8 cellular contexts compared by ENCODE assay signal in the genomic region with DNA sequence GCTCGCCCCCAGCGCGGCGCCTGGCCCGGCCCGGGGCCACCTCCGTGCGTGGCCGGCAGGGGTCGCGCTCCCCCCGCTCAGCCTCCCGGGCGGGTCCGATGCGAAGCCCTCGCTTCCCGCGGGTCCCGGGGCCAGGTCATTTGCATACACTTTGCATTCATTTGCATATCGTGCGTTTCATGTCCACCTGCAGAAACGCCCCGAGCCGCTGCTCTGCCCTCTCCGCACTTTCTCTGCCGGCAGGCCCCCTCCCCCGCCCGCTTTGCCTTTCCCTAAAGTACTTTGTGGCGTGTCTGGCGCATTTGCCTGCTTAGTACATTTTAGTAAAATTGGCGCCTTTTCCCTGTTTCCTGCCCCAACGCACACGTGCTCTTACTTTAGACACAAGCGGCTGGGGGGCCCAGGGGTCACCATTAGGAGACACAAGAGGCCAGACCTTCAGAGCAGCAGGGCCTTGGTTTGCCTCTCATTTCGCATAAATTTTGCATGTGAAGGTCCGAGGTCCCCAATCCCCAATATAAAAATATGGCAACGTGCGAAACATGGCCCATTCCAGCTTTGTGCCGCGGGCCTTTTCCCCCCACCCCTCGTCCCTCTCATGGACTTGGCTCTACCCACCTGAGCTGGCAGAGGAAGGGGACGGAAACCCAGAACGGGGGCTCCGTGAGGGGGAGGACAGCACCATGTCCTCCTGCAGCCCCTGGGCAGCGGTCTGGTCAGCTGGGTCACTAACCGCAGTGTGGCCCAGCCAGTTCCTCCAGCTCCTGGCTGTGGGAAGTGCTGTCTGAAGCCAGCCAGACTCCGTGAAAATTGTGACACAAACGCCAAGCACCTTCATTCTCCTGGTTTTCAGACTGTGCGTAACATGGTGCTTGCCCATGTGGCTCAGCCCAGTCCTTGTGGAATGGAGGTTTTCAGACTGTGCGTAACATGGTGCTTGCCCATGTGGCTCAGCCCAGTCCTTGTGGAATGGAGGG. TPM values are rescaled to one million over a fixed set of nuclear protein-coding genes. Genes with fewer than 3 reads are reported as not detected.
A peak's percentile ranks its signal among the peaks of the same experiment; 100 is the strongest.
DNase-seq lines count a peak whose midpoint lies in the region; ATAC-seq and TF ChIP-seq lines count a peak whose summit lies in the region.

No MANE protein-coding gene starts in this region.

- ATAC-seq in omental fat pad (ENCODE audit: low FRiP score): no peak

- H3K27ac Mint-ChIP-seq in progenitor cell of endocrine pancreas: no peak overlapping the region

- TF ChIP-seq CTCF in BE2C (IDR thresholded peaks at IDR 0.05; ENCODE audit: low read depth, low read length): peak; percentile 53
- TF ChIP-seq CTCF in fibroblast of the aortic adventitia (IDR thresholded peaks at IDR 0.05; ENCODE audit: insufficient read depth, low read length): peak; percentile 51
- peak; percentile 93 for TF ChIP-seq CTCF in progenitor cell of endocrine pancreas (IDR thresholded peaks at IDR 0.05; ENCODE audit: unreplicated experiment)
- no peak for TF ChIP-seq CTCF in omental fat pad (IDR thresholded peaks at IDR 0.05)

- H3K36me3 Mint-ChIP-seq in progenitor cell of endocrine pancreas (ENCODE audit: insufficient read depth): no peaks in the 10 kb centered on the region

- H3K4me1 Mint-ChIP-seq in progenitor cell of endocrine pancreas (ENCODE audit: low read depth): no peaks in the 10 kb centered on the region

- H3K4me3 Mint-ChIP-seq in progenitor cell of endocrine pancreas (ENCODE audit: low read depth): peak overlapping the region; percentile 61

- H3K36me3 ChIP-seq in BE2C: no peaks in the 10 kb centered on the region

- H3K4me3 ChIP-seq in BE2C (ENCODE audit: low read depth, low read length): no peak overlapping the region
- no peak overlapping the region for H3K4me3 ChIP-seq in fibroblast of the aortic adventitia (ENCODE audit: low read depth, low read length)

- no peaks in the 10 kb centered on the region for H3K9me3 ChIP-seq in BE2C

- no peaks in the 10 kb centered on the region for H3K9me3 Mint-ChIP-seq in progenitor cell of endocrine pancreas (ENCODE audit: low read depth)

- peaks cover 42% of the 10 kb centered on the region for H3K27me3 Mint-ChIP-seq in progenitor cell of endocrine pancreas

- H3K27me3 ChIP-seq in BE2C: peaks cover 98% of the 10 kb centered on the region

- no peaks in the 10 kb centered on the region; the same call in 1 of the 2 replicates for H3K4me1 ChIP-seq in BE2C

- peak; percentile 69 for DNase-seq in BE2C
- peak; percentile 95 for DNase-seq in GM19238 (ENCODE audit: insufficient read length, low spot score)
- peak; percentile 21 for DNase-seq in NCI-H1048 (lab: John Stamatoyannopoulos, UW)
- peak; percentile 37 for DNase-seq in activated T-cell treated with anti-CD3 and anti-CD28 coated beads for 4 hours
- no peak for DNase-seq in fibroblast of the aortic adventitia (ENCODE audit: low read depth)
- peak; percentile 71 for DNase-seq in progenitor cell of endocrine pancreas (ENCODE audit: low spot score, unreplicated experiment)
- DNase-seq in omental fat pad (ENCODE audit: low spot score): no peak
- no peak for DNase-seq in mesenteric fat pad (ENCODE audit: low spot score)

RNA-seq across cellular contexts. Expression of a gene that starts 34.8 kb away (rescaled TPM):
- not detected for polyA plus RNA-seq in BE2C (2012; ENCODE audit: insufficient read depth, insufficient read length, low read depth)
- total RNA-seq in fibroblast of the aortic adventitia (ENCODE audit: low replicate concordance) (not detected in 2 replicates), progenitor cell of endocrine pancreas (12.5 and 12.9 TPM in 2 replicates), omental fat pad (10 to 100 TPM in 1 of 4 donors, 1 to 10 TPM in 2, under 1 TPM in 1; 0.84 to 12.6 (median 1.4) TPM), mesenteric fat pad (8.5 TPM)

Comparison
In these comparisons a context has a peak if more than half of its experiments do, and no peak if none do; other contexts are left out.
1. DNase-seq: peak in BE2C (single experiment), GM19238 (single experiment), NCI-H1048 (single experiment), activated T-cell treated with anti-CD3 and anti-CD28 coated beads for 4 hours (single experiment) and progenitor cell of endocrine pancreas (single experiment); none in fibroblast of the aortic adventitia (single experiment), omental fat pad (single experiment) and mesenteric fat pad (single experiment).
2. CTCF ChIP-seq: peak in BE2C (single experiment), fibroblast of the aortic adventitia (single experiment) and progenitor cell of endocrine pancreas (single experiment); none in omental fat pad (0 of 3).